ENCODE assay signal across 22 cellular contexts in the genomic region with DNA sequence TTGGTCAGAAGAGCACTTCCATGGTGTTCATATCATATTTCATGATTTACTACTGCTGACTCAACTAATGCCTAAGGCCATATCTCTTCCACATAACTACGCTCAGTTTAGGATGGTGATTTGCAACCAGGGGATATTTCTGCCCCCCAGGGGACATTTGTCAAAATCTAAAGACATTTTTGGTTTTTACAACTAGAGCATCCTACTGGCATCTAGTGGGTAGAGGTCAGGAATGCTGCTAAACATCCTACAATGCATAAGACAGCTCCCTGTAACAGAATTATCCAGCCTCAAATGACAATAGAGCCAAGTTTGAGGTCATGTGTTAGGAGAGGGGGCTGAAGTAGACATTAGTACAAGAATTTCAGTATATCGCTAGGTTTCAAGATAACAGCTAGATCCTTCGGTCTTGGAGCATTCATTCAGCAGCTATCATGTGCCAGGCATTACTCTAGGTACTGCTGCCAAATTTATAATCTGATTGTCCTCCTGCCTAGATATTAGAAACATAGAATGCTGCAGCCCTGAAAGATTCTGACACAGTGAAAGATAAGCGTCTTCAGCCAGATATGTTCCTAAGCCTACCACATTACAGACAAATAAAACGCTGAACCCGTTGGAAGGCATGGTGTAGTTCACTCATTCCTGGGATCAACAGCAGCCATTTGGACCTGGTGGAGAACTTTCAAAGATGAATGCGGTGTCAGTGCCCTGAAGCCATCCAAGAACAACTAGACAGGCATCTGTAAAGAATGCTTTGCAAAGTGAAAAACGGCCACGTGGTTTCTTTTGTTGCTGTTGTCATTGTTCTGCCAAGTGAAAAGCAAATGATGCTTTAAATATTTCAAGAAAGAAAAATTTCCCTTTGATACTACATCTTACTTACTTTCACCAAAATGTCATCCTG. TPM values are rescaled to one million over a fixed set of nuclear protein-coding genes. Genes with fewer than 3 reads are reported as not detected.
DNase-seq lines count a peak whose midpoint lies in the region; ATAC-seq, FAIRE-seq and TF ChIP-seq lines count a peak whose summit lies in the region.
"Had no signal": no experiment of that assay in that cellular context is flagged by ENCODE, and none has a peak within 500 bp of the region (broad histone marks: within the 10 kb centered on the region; RNA-seq: fewer than 3 reads in every experiment).

No MANE protein-coding gene starts in this region.

- no peak overlapping the region for H3K4me3 Mint-ChIP-seq in MCF 10A (ENCODE audit: unreplicated experiment)
- no peak overlapping the region for H3K4me3 Mint-ChIP-seq in natural killer cell treated with Interleukin-12 subunit alpha and Interleukin-12 subunit beta and Interleukin-15 and Interleukin-18, amount 100 ng/mL, for 72 hours
- H3K4me3 Mint-ChIP-seq: activated naive CD4-positive, alpha-beta T cell treated with anti-CD3 and anti-CD28 coated beads, Interleukin-2, amount 10 ng/mL, durations not matched to agents 7 days and 5 days; stimulated activated naive CD8-positive, alpha-beta T cell treated with anti-CD3 and anti-CD28 coated beads, Interleukin-15, amount 100 ng/mL, for 72 hours had no signal

- H3K9me3 ChIP-seq in breast epithelium (no peaks in the 10 kb centered on the region), adipocyte (ENCODE audit: control insufficient read depth, low read length) (no peaks in the 10 kb centered on the region)

- peak; percentile 8 for TF ChIP-seq CTCF in MCF 10A (IDR thresholded peaks at IDR 0.05; ENCODE audit: unreplicated experiment)
- no peak for TF ChIP-seq CTCF in breast epithelium (IDR thresholded peaks at IDR 0.05)
- peak; percentile 2 for TF ChIP-seq CTCF in fibroblast of the aortic adventitia (IDR thresholded peaks at IDR 0.05; ENCODE audit: insufficient read depth, low read length)

- H3K4me3 ChIP-seq in breast epithelium (no peak overlapping the region), adipocyte (ENCODE audit: low read length) (peak overlapping the region; percentile 15), fibroblast of the aortic adventitia (ENCODE audit: low read depth, low read length) (no peak overlapping the region)

- DNase-seq in MCF 10A (ENCODE audit: unreplicated experiment): peak; percentile 41
- no peak for DNase-seq in breast epithelium (ENCODE audit: low spot score in 2 of 2)
- DNase-seq in adipocyte (ENCODE audit: low read depth): peak; percentile 52
- DNase-seq in fibroblast of the aortic adventitia (ENCODE audit: low read depth): peak; percentile 98
- DNase-seq in natural killer cell treated with Interleukin-12 subunit alpha and Interleukin-12 subunit beta and Interleukin-15 and Interleukin-18, amount 100 ng/mL, for 72 hours (ENCODE audit: low spot score): no peak
- no peak for DNase-seq in GM12891 (ENCODE audit: insufficient read length, low spot score)
- DNase-seq: activated CD8-positive, alpha-beta memory T cell treated with anti-CD3 and anti-CD28 coated beads, Interleukin-2, amount 50 U/mL, for 4 hours; activated naive CD4-positive, alpha-beta T cell treated with anti-CD3 and anti-CD28 coated beads, Interleukin-2, amount 10 ng/mL, durations not matched to agents 7 days and 5 days; CD4-positive, CD25-positive, alpha-beta regulatory T cell; DND-41; head of caudate nucleus; kidney glomerular epithelial cell; NCI-H1930; NCI-H526 treated with DMSO at 0.1 percent for 48 hours; stimulated activated CD4-positive, alpha-beta T cell treated with anti-CD3 and anti-CD28 coated beads, Interleukin-12 subunit alpha, Interleukin-12 subunit beta, amount 100 ng/mL, for 4 hours; stimulated activated naive CD8-positive, alpha-beta T cell treated with anti-CD3 and anti-CD28 coated beads, Interleukin-15, amount 100 ng/mL, for 72 hours had no signal

- no peak for TF ChIP-seq POLR2A in breast epithelium (IDR thresholded peaks at IDR 0.05)
- TF ChIP-seq POLR2A in GM12891 (IDR thresholded peaks at IDR 0.05; ENCODE audit: low read depth, low read length): no peak

- FAIRE-seq in GM12891 (lab: Jason Lieb, UNC): no peak
- FAIRE-seq: endometrium, GM12892 had no signal

- H3K27me3 ChIP-seq in breast epithelium (no peaks in the 10 kb centered on the region), adipocyte (replicated peaks; ENCODE audit: control insufficient read depth, insufficient read depth, low read length) (no peaks in the 10 kb centered on the region)

- no peaks in the 10 kb centered on the region for H3K27me3 Mint-ChIP-seq in MCF 10A (ENCODE audit: insufficient read depth, unreplicated experiment)
- peaks cover 16 to 22% of the 10 kb centered on the region in 2 donors for H3K27me3 Mint-ChIP-seq in natural killer cell treated with Interleukin-12 subunit alpha and Interleukin-12 subunit beta and Interleukin-15 and Interleukin-18, amount 100 ng/mL, for 72 hours
- H3K27me3 Mint-ChIP-seq: activated naive CD4-positive, alpha-beta T cell treated with anti-CD3 and anti-CD28 coated beads, Interleukin-2, amount 10 ng/mL, durations not matched to agents 7 days and 5 days had no signal

- POLR2A ChIA-PET in MCF 10A (lab: Yijun Ruan, JAX): no interaction called here

- no TSS peak for BruUV-seq in MCF 10A (replicated peaks; lab: Mats Ljungman, UMichigan)

- no peaks in the 10 kb centered on the region for H3K36me3 Mint-ChIP-seq in MCF 10A (ENCODE audit: insufficient read depth, unreplicated experiment)
- no peaks in the 10 kb centered on the region for H3K36me3 Mint-ChIP-seq in natural killer cell treated with Interleukin-12 subunit alpha and Interleukin-12 subunit beta and Interleukin-15 and Interleukin-18, amount 100 ng/mL, for 72 hours
- H3K36me3 Mint-ChIP-seq: activated naive CD4-positive, alpha-beta T cell treated with anti-CD3 and anti-CD28 coated beads, Interleukin-2, amount 10 ng/mL, durations not matched to agents 7 days and 5 days; CD4-positive, CD25-positive, alpha-beta regulatory T cell had no signal

- no peak overlapping the region for H3K9ac ChIP-seq in adipocyte (ENCODE audit: low read length)

- no peak for ATAC-seq in HG03342 (IDR thresholded peaks at IDR 0.05; ENCODE audit: unreplicated experiment)
- ATAC-seq in natural killer cell treated with Interleukin-12 subunit alpha and Interleukin-12 subunit beta and Interleukin-15 and Interleukin-18, amount 100 ng/mL, for 72 hours: no peak
- no peak for ATAC-seq in HG03280 (IDR thresholded peaks at IDR 0.05; ENCODE audit: unreplicated experiment)

- peaks cover 6% of the 10 kb centered on the region for H3K9me3 Mint-ChIP-seq in MCF 10A (ENCODE audit: unreplicated experiment)
- no peaks in the 10 kb centered on the region for H3K9me3 Mint-ChIP-seq in natural killer cell treated with Interleukin-12 subunit alpha and Interleukin-12 subunit beta and Interleukin-15 and Interleukin-18, amount 100 ng/mL, for 72 hours
- H3K9me3 Mint-ChIP-seq: activated naive CD4-positive, alpha-beta T cell treated with anti-CD3 and anti-CD28 coated beads, Interleukin-2, amount 10 ng/mL, durations not matched to agents 7 days and 5 days; CD4-positive, CD25-positive, alpha-beta regulatory T cell; stimulated activated naive CD8-positive, alpha-beta T cell treated with anti-CD3 and anti-CD28 coated beads, Interleukin-15, amount 100 ng/mL, for 72 hours had no signal

- H3K4me1 ChIP-seq in breast epithelium: no peaks in the 10 kb centered on the region
- peaks cover 43% of the 10 kb centered on the region for H3K4me1 ChIP-seq in adipocyte (ENCODE audit: control insufficient read depth, insufficient read depth, low read length)

- CTCF ChIA-PET in MCF 10A (lab: Yijun Ruan, JAX): interaction anchor here (0.8 to 0.9 kb wide), 2 partner anchors 249 to 253 kb away, joined by 3 to 5 read pairs; no protein-coding TSS in a partner anchor

- intact Hi-C loops in MCF 10A (cut with micrococcal nuclease): no loop called here
- intact Hi-C loops in breast epithelium (cut with DNase I; ENCODE audit: low total_unique reads): no loop called here

- H3K4me1 Mint-ChIP-seq in MCF 10A (ENCODE audit: insufficient read depth, unreplicated experiment): peaks cover 25% of the 10 kb centered on the region
- no peaks in the 10 kb centered on the region for H3K4me1 Mint-ChIP-seq in natural killer cell treated with Interleukin-12 subunit alpha and Interleukin-12 subunit beta and Interleukin-15 and Interleukin-18, amount 100 ng/mL, for 72 hours (ENCODE audit: low read depth in 2 of 2)
- H3K4me1 Mint-ChIP-seq: activated naive CD4-positive, alpha-beta T cell treated with anti-CD3 and anti-CD28 coated beads, Interleukin-2, amount 10 ng/mL, durations not matched to agents 7 days and 5 days; CD4-positive, CD25-positive, alpha-beta regulatory T cell; stimulated activated naive CD8-positive, alpha-beta T cell treated with anti-CD3 and anti-CD28 coated beads, Interleukin-15, amount 100 ng/mL, for 72 hours had no signal

- no peaks in the 10 kb centered on the region for H3K36me3 ChIP-seq in breast epithelium
- H3K36me3 ChIP-seq in adipocyte (ENCODE audit: control insufficient read depth, insufficient read depth, low read length, severe bottlenecking): no peaks in the 10 kb centered on the region

- peak overlapping the region in 1 of 2 donors; percentile 16 for H3K27ac ChIP-seq in breast epithelium
- H3K27ac ChIP-seq: 22Rv1 had no signal

- H3K27ac Mint-ChIP-seq in MCF 10A (ENCODE audit: low read depth, unreplicated experiment): no peak overlapping the region
- no peak overlapping the region for H3K27ac Mint-ChIP-seq in natural killer cell treated with Interleukin-12 subunit alpha and Interleukin-12 subunit beta and Interleukin-15 and Interleukin-18, amount 100 ng/mL, for 72 hours
- H3K27ac Mint-ChIP-seq: activated naive CD4-positive, alpha-beta T cell treated with anti-CD3 and anti-CD28 coated beads, Interleukin-2, amount 10 ng/mL, durations not matched to agents 7 days and 5 days; CD4-positive, CD25-positive, alpha-beta regulatory T cell; progenitor cell of endocrine pancreas; stimulated activated naive CD8-positive, alpha-beta T cell treated with anti-CD3 and anti-CD28 coated beads, Interleukin-15, amount 100 ng/mL, for 72 hours had no signal

TF ChIP-seq in GM12891, 5 proteins besides CTCF, POLR2A, EP300 and RAD21:
- no peak for TF ChIP-seq POLR2AphosphoS5 (IDR thresholded peaks at IDR 0.05; ENCODE audit: low read depth, low read length)
- TF ChIP-seq POU2F2 (IDR thresholded peaks at IDR 0.05; ENCODE audit: low read depth, low read length): no peak
- no peak for TF ChIP-seq TAF1 (IDR thresholded peaks at IDR 0.05; ENCODE audit: low read depth, low read length)
- TF ChIP-seq PAX5 (IDR thresholded peaks at IDR 0.05; ENCODE audit: insufficient read depth, low read length, severe bottlenecking): no peak
- TF ChIP-seq SPI1 (IDR thresholded peaks at IDR 0.05; ENCODE audit: low read depth, low read length): no peak

RNA-seq across cellular contexts. Expression of gene FST, which starts 55.5 kb away (rescaled TPM):
- total RNA-seq in MCF 10A (2022): 6.2 and 7.3 TPM in 2 replicates
- total RNA-seq in breast epithelium: 10 to 100 TPM in 1 of 3 donors, 1 to 10 TPM in 2; 6.2 to 23.0 (median 7.6) TPM
- total RNA-seq in fibroblast of the aortic adventitia (ENCODE audit: low replicate concordance): 80.2 and 104 TPM in 2 replicates
- not detected for total RNA-seq in natural killer cell treated with Interleukin-12 subunit alpha and Interleukin-12 subunit beta and Interleukin-15 and Interleukin-18, amount 100 ng/mL, for 72 hours
- polyA plus RNA-seq in GM12891 (2012; ENCODE audit: low read depth, missing spikeins): not detected
- total RNA-seq: CD4-positive, CD25-positive, alpha-beta regulatory T cell had no signal

Comparison
In these comparisons a context has a peak if more than half of its experiments do, and no peak if none do; other contexts are left out.
1. DNase-seq: peak in MCF 10A (single experiment), adipocyte (single experiment) and fibroblast of the aortic adventitia (single experiment); none in breast epithelium (0 of 2), natural killer cell treated with Interleukin-12 subunit alpha and Interleukin-12 subunit beta and Interleukin-15 and Interleukin-18, amount 100 ng/mL, for 72 hours (single experiment) and GM12891 (single experiment).
2. CTCF ChIP-seq: peak in MCF 10A (single experiment) and fibroblast of the aortic adventitia (single experiment); none in breast epithelium (0 of 3).